In genomic region chr7:129825005-129825553, GRCh38 we compare ENCODE assay signal across 8 cellular contexts.
A peak's percentile ranks its signal among the peaks of the same experiment; 100 is the strongest.
DNase-seq lines count a peak whose midpoint lies in the region; ATAC-seq and TF ChIP-seq lines count a peak whose summit lies in the region.

No MANE protein-coding gene starts in this region.

- ATAC-seq in GM19395 (IDR thresholded peaks at IDR 0.05; ENCODE audit: unreplicated experiment) (peak; percentile 56), HG03442 (IDR thresholded peaks at IDR 0.05; ENCODE audit: unreplicated experiment) (peak; percentile 37)

- H3K4me3 Mint-ChIP-seq in Caco-2 (ENCODE audit: unreplicated experiment) = peak overlapping the region; percentile 89
- peak overlapping the region; percentile 91 for H3K4me3 Mint-ChIP-seq in activated T-helper 2 cell treated with anti-CD3 and anti-CD28 coated beads, Interferon-gamma antibody, Interleukin-2, Interleukin-4, amounts not matched to agents 10 μg/mL and 5 μg/mL and 100 μg/mL, durations not matched to agents 14 hours and 24 hours and 36 hours (ENCODE audit: low read depth)

- DNase-seq in Caco-2 = peak; percentile 94 to 96
- peak; percentile 88 to 94 for DNase-seq in NCI-H524 (lab: John Stamatoyannopoulos, UW)
- peak; percentile 17 for DNase-seq in activated T-helper 2 cell treated with anti-CD3 and anti-CD28 coated beads, Interferon-gamma antibody, Interleukin-2, Interleukin-4, amounts not matched to agents 10 μg/mL and 5 μg/mL and 100 μg/mL, durations not matched to agents 14 hours and 24 hours and 36 hours (ENCODE audit: low spot score)
- peak; percentile 85 for DNase-seq in glomerular visceral epithelial cell (ENCODE audit: extremely low spot score)
- no peak for DNase-seq in GM19240 (ENCODE audit: insufficient read length, low spot score)

- H3K9me3 ChIP-seq in Caco-2 = no peaks in the 10 kb centered on the region
- H3K9me3 ChIP-seq in neutrophil = no peaks in the 10 kb centered on the region

- POLR2A ChIA-PET in Caco-2 (lab: Charles Lee) = interaction anchor here (0.5 to 1.5 kb wide), 4 partner anchors 14 to 126 kb away, joined by 3 to 13 read pairs (median 6); no protein-coding TSS in a partner anchor

- CTCF ChIA-PET in Caco-2 (lab: Charles Lee) = interaction anchor here (0.5 to 2.4 kb wide), 25 partner anchors 31 to 965 kb away, joined by 3 to 23 read pairs (median 4); partner anchors contain the start of gene TMEM209

- H3K27ac Mint-ChIP-seq in Caco-2 (ENCODE audit: unreplicated experiment) = peak overlapping the region; percentile 86
- peak overlapping the region; percentile 52 for H3K27ac Mint-ChIP-seq in activated T-helper 2 cell treated with anti-CD3 and anti-CD28 coated beads, Interferon-gamma antibody, Interleukin-2, Interleukin-4, amounts not matched to agents 10 μg/mL and 5 μg/mL and 100 μg/mL, durations not matched to agents 14 hours and 24 hours and 36 hours

- TF ChIP-seq CTCF in Caco-2 (IDR thresholded peaks at IDR 0.05; ENCODE audit: insufficient read depth in 1 of 2, low read depth in 1 of 2, low read length in 1 of 2, severe bottlenecking in 1 of 2, unreplicated experiment in 1 of 2) (peak; percentile 62 to 71), neutrophil (IDR thresholded peaks at IDR 0.05) (no peak)

- no peaks in the 10 kb centered on the region for H3K9me3 Mint-ChIP-seq in Caco-2 (ENCODE audit: unreplicated experiment)
- H3K9me3 Mint-ChIP-seq in activated T-helper 2 cell treated with anti-CD3 and anti-CD28 coated beads, Interferon-gamma antibody, Interleukin-2, Interleukin-4, amounts not matched to agents 10 μg/mL and 5 μg/mL and 100 μg/mL, durations not matched to agents 14 hours and 24 hours and 36 hours = no peaks in the 10 kb centered on the region

- H3K27ac ChIP-seq in neutrophil = peak overlapping the region; percentile 21

- H3K4me3 ChIP-seq in Caco-2 (ENCODE audit: low read depth, low read length) = peak overlapping the region; percentile 82
- peak overlapping the region; percentile 75 to 94 for H3K4me3 ChIP-seq in neutrophil (ENCODE audit: low read depth in 1 of 2, low read length in 1 of 2)

- H3K36me3 Mint-ChIP-seq in Caco-2 (ENCODE audit: insufficient read depth, unreplicated experiment) = peaks cover 32% of the 10 kb centered on the region
- H3K36me3 Mint-ChIP-seq in activated T-helper 2 cell treated with anti-CD3 and anti-CD28 coated beads, Interferon-gamma antibody, Interleukin-2, Interleukin-4, amounts not matched to agents 10 μg/mL and 5 μg/mL and 100 μg/mL, durations not matched to agents 14 hours and 24 hours and 36 hours (ENCODE audit: low read depth) = no peaks in the 10 kb centered on the region

- peaks cover 11% of the 10 kb centered on the region for H3K4me1 ChIP-seq in Caco-2
- H3K4me1 ChIP-seq in neutrophil (ENCODE audit: control insufficient read depth in 1 of 2, insufficient read depth in 1 of 2, low read depth in 1 of 2, low read length in 1 of 2) = peaks cover 25 to 28% of the 10 kb centered on the region in 2 experiments

- intact Hi-C loops in Caco-2 (cut with micrococcal nuclease; ENCODE audit: unreplicated experiment) = loop anchor here (1.0 to 10.0 kb wide), 4 partner anchors 45 to 460 kb away; no protein-coding TSS in a partner anchor
- intact Hi-C loops in activated T-helper 2 cell treated with anti-CD3 and anti-CD28 coated beads, Interferon-gamma antibody, Interleukin-2, Interleukin-4, amounts not matched to agents 10 μg/mL and 5 μg/mL and 100 μg/mL, durations not matched to agents 14 hours and 24 hours and 36 hours (cut with micrococcal nuclease) = loop anchor here (1.0 to 5.0 kb wide), 4 partner anchors 44 to 601 kb away; partner anchors contain the start of gene NRF1

- H3K27me3 Mint-ChIP-seq in Caco-2 (ENCODE audit: insufficient read depth, unreplicated experiment) = no peaks in the 10 kb centered on the region
- peaks cover 4% of the 10 kb centered on the region for H3K27me3 Mint-ChIP-seq in activated T-helper 2 cell treated with anti-CD3 and anti-CD28 coated beads, Interferon-gamma antibody, Interleukin-2, Interleukin-4, amounts not matched to agents 10 μg/mL and 5 μg/mL and 100 μg/mL, durations not matched to agents 14 hours and 24 hours and 36 hours (ENCODE audit: low read depth)

- H3K27me3 ChIP-seq in Caco-2 (replicated peaks; ENCODE audit: control insufficient read depth, insufficient read depth, low read length) (no peaks in the 10 kb centered on the region), neutrophil (peaks cover 17% of the 10 kb centered on the region)

- no peaks in the 10 kb centered on the region; the same call in 1 of the 2 replicates for H3K36me3 ChIP-seq in Caco-2 (ENCODE audit: control insufficient read depth, insufficient read depth, low read length)
- H3K36me3 ChIP-seq in neutrophil = no peaks in the 10 kb centered on the region

- BruUV-seq in Caco-2 (replicated peaks; lab: Mats Ljungman, UMichigan) = no TSS peak

- no peaks in the 10 kb centered on the region for H3K4me1 Mint-ChIP-seq in Caco-2 (ENCODE audit: low read depth, unreplicated experiment)
- peaks cover 10% of the 10 kb centered on the region for H3K4me1 Mint-ChIP-seq in activated T-helper 2 cell treated with anti-CD3 and anti-CD28 coated beads, Interferon-gamma antibody, Interleukin-2, Interleukin-4, amounts not matched to agents 10 μg/mL and 5 μg/mL and 100 μg/mL, durations not matched to agents 14 hours and 24 hours and 36 hours (ENCODE audit: low read depth)
